Comparison of ENCODE assay signal across 38 cellular contexts in the genomic region with DNA sequence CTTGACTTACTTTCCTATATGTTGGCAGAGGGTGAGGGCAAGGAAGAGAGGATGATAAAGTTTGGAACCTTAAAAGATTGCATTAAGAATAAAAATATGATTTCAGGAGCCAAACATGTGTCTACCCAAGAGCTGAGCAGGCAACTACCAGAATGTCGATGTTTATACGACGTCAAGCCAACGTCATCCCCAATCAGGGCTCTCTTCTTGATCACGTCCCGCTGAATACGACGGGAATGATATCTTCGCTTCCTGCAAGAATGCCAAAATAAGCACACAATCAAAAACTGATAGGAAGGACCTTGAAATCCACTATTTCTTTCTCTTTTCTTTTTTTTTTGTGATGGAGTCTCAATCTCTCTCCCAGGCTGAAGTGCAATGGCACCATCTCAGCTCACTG.
"Had no signal": no experiment of that assay in that cellular context is flagged by ENCODE, and none has a peak within 500 bp of the region (broad histone marks: within the 10 kb centered on the region; RNA-seq: fewer than 3 reads in every experiment).

No MANE protein-coding gene starts in this region.

- ATAC-seq: activated T-cell treated with anti-CD3 and anti-CD28 coated beads, Interleukin-2, amount 50 U/mL, for 4 hours; activated T-cell treated with anti-CD3 and anti-CD28 coated beads, Interleukin-2, amount 50 U/mL, for 72 hours; activated T-helper 17 cell treated with anti-CD3 and anti-CD28 coated beads, Interleukin-2, amount 50 U/mL, for 72 hours; body of pancreas had no signal

- H3K27me3 Mint-ChIP-seq: activated naive CD4-positive, alpha-beta T cell treated with anti-CD3 and anti-CD28 coated beads, Interleukin-2, amount 50 U/mL, for 24 hours; activated naive CD8-positive, alpha-beta T cell; activated naive CD8-positive, alpha-beta T cell treated with anti-CD3 and anti-CD28 coated beads for 36 hours; activated naive CD8-positive, alpha-beta T cell treated with anti-CD3 and anti-CD28 coated beads, Interleukin-2, amount 10 ng/mL, durations not matched to agents 7 days and 5 days; activated T-cell treated with anti-CD3 and anti-CD28 coated beads, Interleukin-2, amount 50 U/mL, for 24 hours; activated T-helper 17 cell treated with anti-CD3 and anti-CD28 coated beads, Interleukin-2, amount 50 U/mL, for 72 hours; brain; central memory CD8-positive, alpha-beta T cell had no signal

- H3K27ac Mint-ChIP-seq: activated naive CD4-positive, alpha-beta T cell treated with anti-CD3 and anti-CD28 coated beads for 36 hours; activated naive CD4-positive, alpha-beta T cell treated with anti-CD3 and anti-CD28 coated beads, Interleukin-2, amount 50 U/mL, for 24 hours; activated naive CD8-positive, alpha-beta T cell; activated naive CD8-positive, alpha-beta T cell treated with anti-CD3 and anti-CD28 coated beads for 36 hours; activated naive CD8-positive, alpha-beta T cell treated with anti-CD3 and anti-CD28 coated beads, Interleukin-2, amount 10 ng/mL, durations not matched to agents 7 days and 5 days; activated T-cell treated with anti-CD3 and anti-CD28 coated beads, Interleukin-2, amount 50 U/mL, for 24 hours; activated T-cell treated with anti-CD3 and anti-CD28 coated beads, Interleukin-2, amount 50 U/mL, for 72 hours; activated T-helper 1 cell treated with anti-CD3 and anti-CD28 coated beads, Interleukin-12 subunit alpha, Interleukin-12 subunit beta, Interleukin-2, Interleukin-4 antibody, amounts not matched to agents 30 ng/mL and 10 ng/mL and 1 ng/mL, durations not matched to agents 14 hours and 24 hours and 36 hours; activated T-helper 17 cell treated with anti-CD3 and anti-CD28 coated beads, Interleukin-2, amount 50 U/mL, for 72 hours; activated T-helper 2 cell treated with anti-CD3 and anti-CD28 coated beads, Interferon-gamma antibody, Interleukin-2, Interleukin-4, amounts not matched to agents 10 μg/mL and 5 μg/mL and 100 μg/mL, durations not matched to agents 14 hours and 24 hours and 36 hours; brain had no signal

- H3K4me3 ChIP-seq: adrenal gland, ascending aorta, body of pancreas, breast epithelium, cardiac muscle cell had no signal

- DNase-seq: activated effector memory CD4-positive, alpha-beta T cell treated with anti-CD3 and anti-CD28 coated beads, Interleukin-2, amount 50 U/mL, for 16 hours; activated effector memory CD4-positive, alpha-beta T cell treated with Interleukin-2 at 50 U/mL for 16 hours; activated gamma-delta T cell; activated gamma-delta T cell treated with Interleukin-2 at 50 U/mL for 16 hours; activated naive CD4-positive, alpha-beta T cell; activated naive CD4-positive, alpha-beta T cell treated with anti-CD3 and anti-CD28 coated beads for 36 hours; activated naive CD4-positive, alpha-beta T cell treated with anti-CD3 and anti-CD28 coated beads, Interleukin-2, amount 50 U/mL, for 16 hours; activated naive CD4-positive, alpha-beta T cell treated with Interleukin-2 at 50 U/mL for 16 hours; activated naive CD8-positive, alpha-beta T cell treated with anti-CD3 and anti-CD28 coated beads for 36 hours; activated naive CD8-positive, alpha-beta T cell treated with anti-CD3 and anti-CD28 coated beads, Interleukin-2, amount 10 ng/mL, durations not matched to agents 7 days and 5 days; activated T-cell treated with anti-CD3 and anti-CD28 coated beads for 4 hours; activated T-cell treated with anti-CD3 and anti-CD28 coated beads, Interleukin-2, amount 50 U/mL, for 1 hour; activated T-cell treated with anti-CD3 and anti-CD28 coated beads, Interleukin-2, amount 50 U/mL, for 24 hours; activated T-cell treated with anti-CD3 and anti-CD28 coated beads, Interleukin-2, amount 50 U/mL, for 4 hours; activated T-cell treated with anti-CD3 and anti-CD28 coated beads, Interleukin-2, amount 50 U/mL, for 48 hours; activated T-cell treated with anti-CD3 and anti-CD28 coated beads, Interleukin-2, amount 50 U/mL, for 72 hours; amniotic stem cell; amygdala; anterior cingulate cortex; aorta; body of pancreas; brain microvascular endothelial cell; caudate nucleus; central memory CD4-positive, alpha-beta T cell; cerebellar nuclear complex had no signal

- H3K4me1 Mint-ChIP-seq: activated naive CD4-positive, alpha-beta T cell treated with anti-CD3 and anti-CD28 coated beads, Interleukin-2, amount 50 U/mL, for 24 hours; activated naive CD8-positive, alpha-beta T cell treated with anti-CD3 and anti-CD28 coated beads for 36 hours; activated T-helper 17 cell treated with anti-CD3 and anti-CD28 coated beads, Interleukin-2, amount 50 U/mL, for 72 hours; brain; central memory CD8-positive, alpha-beta T cell had no signal

- H3K27me3 ChIP-seq: adrenal gland, ascending aorta, body of pancreas, brain microvascular endothelial cell, breast epithelium, cardiac muscle cell had no signal

- H3K9me3 ChIP-seq: adrenal gland, ascending aorta, body of pancreas, breast epithelium had no signal

- H3K4me3 Mint-ChIP-seq: activated naive CD4-positive, alpha-beta T cell treated with anti-CD3 and anti-CD28 coated beads for 36 hours; activated naive CD4-positive, alpha-beta T cell treated with anti-CD3 and anti-CD28 coated beads, Interleukin-2, amount 50 U/mL, for 24 hours; activated naive CD8-positive, alpha-beta T cell; activated naive CD8-positive, alpha-beta T cell treated with anti-CD3 and anti-CD28 coated beads for 36 hours; activated naive CD8-positive, alpha-beta T cell treated with anti-CD3 and anti-CD28 coated beads, Interleukin-2, amount 10 ng/mL, durations not matched to agents 7 days and 5 days; activated T-cell treated with anti-CD3 and anti-CD28 coated beads, Interleukin-2, amount 50 U/mL, for 24 hours; activated T-cell treated with anti-CD3 and anti-CD28 coated beads, Interleukin-2, amount 50 U/mL, for 4 hours; activated T-cell treated with anti-CD3 and anti-CD28 coated beads, Interleukin-2, amount 50 U/mL, for 72 hours; activated T-helper 1 cell treated with anti-CD3 and anti-CD28 coated beads, Interleukin-12 subunit alpha, Interleukin-12 subunit beta, Interleukin-2, Interleukin-4 antibody, amounts not matched to agents 30 ng/mL and 10 ng/mL and 1 ng/mL, durations not matched to agents 14 hours and 24 hours and 36 hours; activated T-helper 17 cell treated with anti-CD3 and anti-CD28 coated beads, Interleukin-2, amount 50 U/mL, for 72 hours; brain; central memory CD8-positive, alpha-beta T cell had no signal

- FAIRE-seq: astrocyte, bronchial epithelial cell had no signal

- H3K9me3 Mint-ChIP-seq: activated naive CD4-positive, alpha-beta T cell treated with anti-CD3 and anti-CD28 coated beads for 36 hours; activated naive CD4-positive, alpha-beta T cell treated with anti-CD3 and anti-CD28 coated beads, Interleukin-2, amount 50 U/mL, for 24 hours; activated naive CD8-positive, alpha-beta T cell treated with anti-CD3 and anti-CD28 coated beads for 36 hours; activated naive CD8-positive, alpha-beta T cell treated with anti-CD3 and anti-CD28 coated beads, Interleukin-2, amount 10 ng/mL, durations not matched to agents 7 days and 5 days; activated T-cell treated with anti-CD3 and anti-CD28 coated beads, Interleukin-2, amount 50 U/mL, for 24 hours; activated T-cell treated with anti-CD3 and anti-CD28 coated beads, Interleukin-2, amount 50 U/mL, for 4 hours; activated T-cell treated with anti-CD3 and anti-CD28 coated beads, Interleukin-2, amount 50 U/mL, for 72 hours; activated T-helper 1 cell treated with anti-CD3 and anti-CD28 coated beads, Interleukin-12 subunit alpha, Interleukin-12 subunit beta, Interleukin-2, Interleukin-4 antibody, amounts not matched to agents 30 ng/mL and 10 ng/mL and 1 ng/mL, durations not matched to agents 14 hours and 24 hours and 36 hours; activated T-helper 17 cell treated with anti-CD3 and anti-CD28 coated beads, Interleukin-2, amount 50 U/mL, for 72 hours; activated T-helper 2 cell treated with anti-CD3 and anti-CD28 coated beads, Interferon-gamma antibody, Interleukin-2, Interleukin-4, amounts not matched to agents 10 μg/mL and 5 μg/mL and 100 μg/mL, durations not matched to agents 14 hours and 24 hours and 36 hours; brain; central memory CD8-positive, alpha-beta T cell had no signal

- H3K4me1 ChIP-seq: ascending aorta, body of pancreas, breast epithelium had no signal

- H3K27ac ChIP-seq: adrenal gland, ascending aorta, body of pancreas, brain microvascular endothelial cell, breast epithelium, cardiac muscle cell had no signal
